Comparison of ENCODE assay signal across 8 cellular contexts in genomic region chr16:56356276-56357241, GRCh38.
DNase-seq lines count a peak whose midpoint lies in the region; ATAC-seq and TF ChIP-seq lines count a peak whose summit lies in the region.

No MANE protein-coding gene starts in this region.

- H3K27ac ChIP-seq in tibial artery, result peak overlapping the region; percentile 70 to 74

- H3K4me3 ChIP-seq in tibial artery, result peak overlapping the region; percentile 55 to 63

- POLR2A ChIA-PET in activated naive CD8-positive, alpha-beta T cell treated with anti-CD3 and anti-CD28 coated beads, Interleukin-2, amount 10 ng/mL, durations not matched to agents 7 days and 5 days (lab: Charles Lee), result interaction anchor here (0.6 kb wide), 1 partner anchor 319 kb away, joined by 3 read pairs; no protein-coding TSS in a partner anchor

- peak overlapping the region; percentile 93 for H3K27ac Mint-ChIP-seq in activated naive CD8-positive, alpha-beta T cell treated with anti-CD3 and anti-CD28 coated beads, Interleukin-2, amount 10 ng/mL, durations not matched to agents 7 days and 5 days
- H3K27ac Mint-ChIP-seq in osteocyte (ENCODE audit: unreplicated experiment), result peak overlapping the region; percentile 98

- no peaks in the 10 kb centered on the region for H3K9me3 Mint-ChIP-seq in activated naive CD8-positive, alpha-beta T cell treated with anti-CD3 and anti-CD28 coated beads, Interleukin-2, amount 10 ng/mL, durations not matched to agents 7 days and 5 days
- H3K9me3 Mint-ChIP-seq in osteocyte (ENCODE audit: unreplicated experiment), result no peaks in the 10 kb centered on the region

- H3K36me3 Mint-ChIP-seq in activated naive CD8-positive, alpha-beta T cell treated with anti-CD3 and anti-CD28 coated beads, Interleukin-2, amount 10 ng/mL, durations not matched to agents 7 days and 5 days, result no peaks in the 10 kb centered on the region
- peaks cover 6% of the 10 kb centered on the region for H3K36me3 Mint-ChIP-seq in osteocyte (ENCODE audit: unreplicated experiment)

- H3K4me1 ChIP-seq in tibial artery, result peaks cover 0 to 12% (median 0%) of the 10 kb centered on the region in 4 donors

- peak overlapping the region; percentile 84 for H3K4me3 Mint-ChIP-seq in activated naive CD8-positive, alpha-beta T cell treated with anti-CD3 and anti-CD28 coated beads, Interleukin-2, amount 10 ng/mL, durations not matched to agents 7 days and 5 days
- H3K4me3 Mint-ChIP-seq in osteocyte (ENCODE audit: unreplicated experiment), result peak overlapping the region; percentile 75

- TF ChIP-seq CTCF in osteocyte (IDR thresholded peaks at IDR 0.05), result peak; percentile 95
- peak; percentile 70 to 87 for TF ChIP-seq CTCF in tibial artery (IDR thresholded peaks at IDR 0.05)

- peak; percentile 85 for ATAC-seq in GM21360 (IDR thresholded peaks at IDR 0.05; ENCODE audit: unreplicated experiment)
- peak; percentile 81 for ATAC-seq in activated naive CD8-positive, alpha-beta T cell treated with anti-CD3 and anti-CD28 coated beads, Interleukin-2, amount 10 ng/mL, durations not matched to agents 7 days and 5 days (ENCODE audit: low read depth)
- ATAC-seq in Right ventricle myocardium inferior, result peak; percentile 92

- H3K27me3 Mint-ChIP-seq in activated naive CD8-positive, alpha-beta T cell treated with anti-CD3 and anti-CD28 coated beads, Interleukin-2, amount 10 ng/mL, durations not matched to agents 7 days and 5 days, result no peaks in the 10 kb centered on the region
- no peaks in the 10 kb centered on the region for H3K27me3 Mint-ChIP-seq in osteocyte (ENCODE audit: unreplicated experiment)

- intact Hi-C loops in Right ventricle myocardium inferior (cut with DNase I), result no loop called here
- intact Hi-C loops in tibial artery (cut with DNase I; ENCODE audit: low total_unique reads), result no loop called here

- peaks cover 29% of the 10 kb centered on the region for H3K4me1 Mint-ChIP-seq in activated naive CD8-positive, alpha-beta T cell treated with anti-CD3 and anti-CD28 coated beads, Interleukin-2, amount 10 ng/mL, durations not matched to agents 7 days and 5 days
- peaks cover 37% of the 10 kb centered on the region for H3K4me1 Mint-ChIP-seq in osteocyte (ENCODE audit: unreplicated experiment)

- no peaks in the 10 kb centered on the region for H3K9me3 ChIP-seq in tibial artery

- DNase-seq in COR-L47 (lab: John Stamatoyannopoulos, UW) (peak; percentile 23), HS-27A (ENCODE audit: low read depth) (peak; percentile 71), SK-N-DZ (ENCODE audit: low spot score) (peak; percentile 86), Right ventricle myocardium inferior (ENCODE audit: missing footprints) (peak; percentile 89), osteocyte (ENCODE audit: extremely low spot score, unreplicated experiment) (peak; percentile 93), tibial artery (peak; percentile 81 to 88)
- peak; percentile 76 for DNase-seq in activated naive CD8-positive, alpha-beta T cell treated with anti-CD3 and anti-CD28 coated beads, Interleukin-2, amount 10 ng/mL, durations not matched to agents 7 days and 5 days

- H3K27me3 ChIP-seq in tibial artery, result no peaks in the 10 kb centered on the region

- peaks cover 0 to 14% (median 0%) of the 10 kb centered on the region in 3 donors for H3K36me3 ChIP-seq in tibial artery

Comparison
In these comparisons a context has a peak if more than half of its experiments do, and no peak if none do; other contexts are left out.
1. Peak in every context shown above with its lines: DNase-seq, ATAC-seq, H3K4me3 ChIP-seq and H3K27ac ChIP-seq.
2. DNase-seq: peak in every context shown above with its lines; median percentile 93 in osteocyte; 89 in Right ventricle myocardium inferior; 86 in SK-N-DZ; 84 in tibial artery; 76 in activated naive CD8-positive, alpha-beta T cell treated with anti-CD3 and anti-CD28 coated beads, Interleukin-2, amount 10 ng/mL, durations not matched to agents 7 days and 5 days; 71 in HS-27A; 23 in COR-L47.